In the genomic region with DNA sequence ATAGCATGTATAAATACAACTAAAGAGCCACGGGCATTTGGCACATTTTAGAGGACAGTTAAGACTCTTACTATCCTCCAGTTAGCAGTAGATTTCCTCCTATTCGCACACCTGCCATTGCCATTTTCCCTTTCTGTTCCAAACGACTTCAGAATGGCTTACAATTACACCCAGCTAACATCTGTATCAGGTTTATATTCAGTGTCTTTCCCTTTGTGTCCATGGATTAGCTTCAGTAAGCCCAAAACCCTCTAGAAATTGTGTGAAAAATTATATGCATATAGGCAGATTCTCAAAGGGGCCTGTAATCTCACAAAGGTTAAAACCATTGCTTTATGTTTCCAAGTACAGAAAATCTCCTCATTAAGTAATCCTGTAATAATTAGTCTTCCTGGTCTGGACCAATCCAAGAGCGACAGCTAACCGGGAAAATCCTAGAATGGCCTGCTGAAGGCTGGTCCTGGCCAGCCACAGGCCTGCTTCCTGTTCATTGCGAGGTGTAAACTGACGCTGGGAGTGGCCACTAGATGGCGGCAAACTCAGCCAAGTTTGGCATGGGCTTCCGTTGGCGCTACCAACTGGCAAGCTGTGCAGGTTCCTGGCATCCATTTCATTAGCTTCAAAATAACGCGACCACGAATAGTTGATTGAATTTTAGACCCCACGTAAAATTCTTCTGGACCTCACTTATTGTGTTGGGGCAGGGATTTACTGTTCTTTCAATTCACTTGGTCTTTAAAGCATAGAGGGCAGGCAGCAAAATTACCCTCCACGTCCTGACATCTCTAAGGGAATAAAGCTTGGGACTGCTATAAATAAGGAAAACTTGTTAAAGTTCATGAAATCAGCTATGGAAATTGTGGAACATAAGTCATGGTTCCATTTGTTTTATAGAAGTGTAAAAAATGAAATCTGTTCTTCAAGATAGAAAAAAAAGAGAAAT, we compare ENCODE assay signal across 1 cellular context.
TF ChIP-seq lines count a peak whose summit lies in the region.

No MANE protein-coding gene starts in this region.

TF ChIP-seq in HCT116, 20 proteins besides CTCF, POLR2A, EP300 and RAD21 (continued from another document):
- TF ChIP-seq, protein P1, sequence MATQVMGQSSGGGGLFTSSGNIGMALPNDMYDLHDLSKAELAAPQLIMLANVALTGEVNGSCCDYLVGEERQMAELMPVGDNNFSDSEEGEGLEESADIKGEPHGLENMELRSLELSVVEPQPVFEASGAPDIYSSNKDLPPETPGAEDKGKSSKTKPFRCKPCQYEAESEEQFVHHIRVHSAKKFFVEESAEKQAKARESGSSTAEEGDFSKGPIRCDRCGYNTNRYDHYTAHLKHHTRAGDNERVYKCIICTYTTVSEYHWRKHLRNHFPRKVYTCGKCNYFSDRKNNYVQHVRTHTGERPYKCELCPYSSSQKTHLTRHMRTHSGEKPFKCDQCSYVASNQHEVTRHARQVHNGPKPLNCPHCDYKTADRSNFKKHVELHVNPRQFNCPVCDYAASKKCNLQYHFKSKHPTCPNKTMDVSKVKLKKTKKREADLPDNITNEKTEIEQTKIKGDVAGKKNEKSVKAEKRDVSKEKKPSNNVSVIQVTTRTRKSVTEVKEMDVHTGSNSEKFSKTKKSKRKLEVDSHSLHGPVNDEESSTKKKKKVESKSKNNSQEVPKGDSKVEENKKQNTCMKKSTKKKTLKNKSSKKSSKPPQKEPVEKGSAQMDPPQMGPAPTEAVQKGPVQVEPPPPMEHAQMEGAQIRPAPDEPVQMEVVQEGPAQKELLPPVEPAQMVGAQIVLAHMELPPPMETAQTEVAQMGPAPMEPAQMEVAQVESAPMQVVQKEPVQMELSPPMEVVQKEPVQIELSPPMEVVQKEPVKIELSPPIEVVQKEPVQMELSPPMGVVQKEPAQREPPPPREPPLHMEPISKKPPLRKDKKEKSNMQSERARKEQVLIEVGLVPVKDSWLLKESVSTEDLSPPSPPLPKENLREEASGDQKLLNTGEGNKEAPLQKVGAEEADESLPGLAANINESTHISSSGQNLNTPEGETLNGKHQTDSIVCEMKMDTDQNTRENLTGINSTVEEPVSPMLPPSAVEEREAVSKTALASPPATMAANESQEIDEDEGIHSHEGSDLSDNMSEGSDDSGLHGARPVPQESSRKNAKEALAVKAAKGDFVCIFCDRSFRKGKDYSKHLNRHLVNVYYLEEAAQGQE (IDR thresholded peaks at IDR 0.05; ENCODE audit: low read depth), result no peak
- no peak for TF ChIP-seq EZH2phosphoT487 (IDR thresholded peaks at IDR 0.05; ENCODE audit: borderline replicate concordance)
